10 cellular contexts compared by ENCODE assay signal in genomic region chr5:59276277-59276647, GRCh38.
DNase-seq lines count a peak whose midpoint lies in the region; ATAC-seq and TF ChIP-seq lines count a peak whose summit lies in the region.
"Had no signal": no experiment of that assay in that cellular context is flagged by ENCODE, and none has a peak within 500 bp of the region (broad histone marks: within the 10 kb centered on the region; RNA-seq: fewer than 3 reads in every experiment).

No MANE protein-coding gene starts in this region.

- H3K4me2 ChIP-seq in neural cell (ENCODE audit: low read length) = peak overlapping the region; percentile 47

- intact Hi-C loops in Right ventricle myocardium superior (cut with DNase I) (no loop called here), left cardiac atrium (cut with DNase I) (no loop called here)

- H3K79me2 ChIP-seq in neural cell (replicated peaks; ENCODE audit: insufficient read depth, low read length) = no peaks in the 10 kb centered on the region

- ATAC-seq in Right ventricle myocardium superior (ENCODE audit: poor library complexity) (peak; percentile 22), left cardiac atrium (no peak), HG03432 (IDR thresholded peaks at IDR 0.05; ENCODE audit: unreplicated experiment) (no peak)

- H3K36me3 ChIP-seq in neural cell (ENCODE audit: insufficient read depth, low read length) = no peaks in the 10 kb centered on the region
- H3K36me3 ChIP-seq in urinary bladder (ENCODE audit: insufficient read depth) = no peaks in the 10 kb centered on the region
- H3K36me3 ChIP-seq: ovary had no signal

- H3K9me3 ChIP-seq in neural cell (ENCODE audit: low read length) = no peaks in the 10 kb centered on the region
- H3K9me3 ChIP-seq: ovary had no signal

- no peaks in the 10 kb centered on the region for H3F3A ChIP-seq in neural cell (ENCODE audit: insufficient read depth, low read length, poor library complexity, severe bottlenecking)

- no peak overlapping the region for H3K9ac ChIP-seq in neural cell (ENCODE audit: low read length)

- no peak for TF ChIP-seq CTCF in fibroblast of mammary gland (conservative IDR thresholded peaks at IDR 0.05; ENCODE audit: control insufficient read depth, insufficient read depth, low read depth, low read length)
- TF ChIP-seq CTCF in neural cell (IDR thresholded peaks at IDR 0.05; ENCODE audit: poor library complexity, severe bottlenecking) = no peak

- H3K27me3 ChIP-seq in neural cell (ENCODE audit: insufficient read depth, low read depth, low read length) = no peaks in the 10 kb centered on the region
- H3K27me3 ChIP-seq: ovary had no signal

- H2AFZ ChIP-seq in neural cell (ENCODE audit: low read depth, low read length) = no peak overlapping the region

- no peak for TF ChIP-seq RAD21 in neural cell (conservative IDR thresholded peaks at IDR 0.05)

- no peaks in the 10 kb centered on the region for H3K9me2 ChIP-seq in neural cell (ENCODE audit: insufficient read depth, low read length)

- DNase-seq in Right ventricle myocardium superior = no peak
- no peak for DNase-seq in left cardiac atrium
- peak; percentile 2 for DNase-seq in fibroblast of mammary gland (ENCODE audit: low read depth)
- no peak for DNase-seq in stimulated activated CD4-positive, alpha-beta T cell treated with anti-CD3 and anti-CD28 coated beads, Interleukin-15, amount 100 ng/mL, for 24 hours
- DNase-seq in NCI-H2029 treated with DMSO at 0.1 percent for 48 hours (lab: John Stamatoyannopoulos, UW) = no peak
- DNase-seq: activated gamma-delta T cell had no signal

- H3K27ac ChIP-seq in neural cell (ENCODE audit: low read length) (no peak overlapping the region), urinary bladder (ENCODE audit: low read depth) (peak overlapping the region; percentile 23)
- H3K27ac ChIP-seq: ovary had no signal

- no peak overlapping the region for H3K4me3 ChIP-seq in fibroblast of mammary gland (ENCODE audit: control insufficient read depth, low read depth, low read length)
- H3K4me3 ChIP-seq in neural cell (ENCODE audit: low read length) = peak overlapping the region; percentile 60
- H3K4me3 ChIP-seq in urinary bladder (ENCODE audit: low read depth, low read length) = peak overlapping the region; percentile 63

- H3K4me1 ChIP-seq in urinary bladder (ENCODE audit: insufficient read depth) = no peaks in the 10 kb centered on the region

- no peak for TF ChIP-seq EP300 in neural cell (conservative IDR thresholded peaks at IDR 0.05; ENCODE audit: poor library complexity, severe bottlenecking)

- WGBS in urinary bladder = 15% methylated on average over 2 of the region's 2 CpGs

- H4K20me1 ChIP-seq in neural cell (ENCODE audit: insufficient read depth) = no peaks in the 10 kb centered on the region

TF ChIP-seq in neural cell, 6 proteins besides CTCF, POLR2A, EP300 and RAD21:
- no peak for TF ChIP-seq TAF1 (IDR thresholded peaks at IDR 0.05; ENCODE audit: low read depth)
- TF ChIP-seq REST (IDR thresholded peaks at IDR 0.05; ENCODE audit: borderline replicate concordance) = no peak
- TF ChIP-seq POLR2AphosphoS5 (IDR thresholded peaks at IDR 0.05) = no peak
- TF ChIP-seq MXI1 (conservative IDR thresholded peaks at IDR 0.05; ENCODE audit: poor library complexity, severe bottlenecking) = no peak
- no peak for TF ChIP-seq EZH2 (IDR thresholded peaks at IDR 0.05; ENCODE audit: borderline replicate concordance, insufficient read depth, low read length, poor library complexity, severe bottlenecking)
- TF ChIP-seq SMC3 (conservative IDR thresholded peaks at IDR 0.05; ENCODE audit: poor library complexity) = no peak
